9 cellular contexts compared by ENCODE assay signal in genomic region chr5:21810737-21811316, GRCh38.
DNase-seq lines count a peak whose midpoint lies in the region; ATAC-seq and TF ChIP-seq lines count a peak whose summit lies in the region.
"Had no signal": no experiment of that assay in that cellular context is flagged by ENCODE, and none has a peak within 500 bp of the region (broad histone marks: within the 10 kb centered on the region; RNA-seq: fewer than 3 reads in every experiment).

No MANE protein-coding gene starts in this region.

- DNase-seq in AG08395 (ENCODE audit: low spot score) (peak; percentile 2), PC-9 (no peak), foreskin fibroblast (no peak), activated gamma-delta T cell (lab: John Stamatoyannopoulos, UW) (no peak)
- no peak for DNase-seq in activated CD4-positive, alpha-beta T cell treated with anti-CD3 and anti-CD28 coated beads for 1 hour
- DNase-seq in activated T-cell treated with anti-CD3 and anti-CD28 coated beads, Interleukin-2, amount 50 U/mL, for 24 hours, result no peak
- DNase-seq in stimulated activated CD4-positive, alpha-beta T cell treated with anti-CD3 and anti-CD28 coated beads, Interleukin-12 subunit alpha, Interleukin-12 subunit beta, amount 100 ng/mL, for 4 hours, result no peak

- no TSS peak for BruUV-seq in PC-9 (replicated peaks; lab: Mats Ljungman, UMichigan)

- no peak overlapping the region for H3K4me2 ChIP-seq in PC-9

- CTCF ChIA-PET in PC-9 (lab: Charles Lee), result no interaction called here

- intact Hi-C loops in PC-9 (cut with micrococcal nuclease; ENCODE audit: unreplicated experiment), result loop anchor here (5.0 kb wide), 1 partner anchor 1326 kb away; no protein-coding TSS in a partner anchor

- no peaks in the 10 kb centered on the region for H4K20me1 ChIP-seq in PC-9 (ENCODE audit: insufficient read depth)

- H3F3A ChIP-seq in PC-9 (ENCODE audit: insufficient read depth, low read depth), result no peaks in the 10 kb centered on the region

- H3K27ac ChIP-seq in PC-9, result no peak overlapping the region
- H3K27ac ChIP-seq: skin epidermis had no signal

- H3K4me3 ChIP-seq in PC-9 (no peak overlapping the region), foreskin fibroblast (ENCODE audit: low read depth in 1 of 2, low read length in 2 of 2) (no peak overlapping the region)
- H3K4me3 ChIP-seq: skin epidermis had no signal

- H3K4me1 Mint-ChIP-seq in activated T-cell treated with anti-CD3 and anti-CD28 coated beads, Interleukin-2, amount 50 U/mL, for 24 hours (ENCODE audit: low read depth), result no peaks in the 10 kb centered on the region

- no peak overlapping the region for H2AFZ ChIP-seq in PC-9

- H3K36me3 ChIP-seq in PC-9 (ENCODE audit: low read depth), result no peaks in the 10 kb centered on the region

- peak; percentile 54 for ATAC-seq in GM19395 (IDR thresholded peaks at IDR 0.05; ENCODE audit: unreplicated experiment)

- TF ChIP-seq CTCF in PC-9 (conservative IDR thresholded peaks at IDR 0.05) (peak; percentile 74), foreskin fibroblast (IDR thresholded peaks at IDR 0.05; ENCODE audit: low read depth, low read length) (peak; percentile 24)

- no peaks in the 10 kb centered on the region for H3K9me3 ChIP-seq in PC-9 (ENCODE audit: insufficient read depth, low read depth)

- no peaks in the 10 kb centered on the region for H3K9me3 Mint-ChIP-seq in activated T-cell treated with anti-CD3 and anti-CD28 coated beads, Interleukin-2, amount 50 U/mL, for 24 hours

- H3K27ac Mint-ChIP-seq in activated T-cell treated with anti-CD3 and anti-CD28 coated beads, Interleukin-2, amount 50 U/mL, for 24 hours, result no peak overlapping the region

- peaks cover 6% of the 10 kb centered on the region for H3K4me1 ChIP-seq in PC-9 (replicated peaks; ENCODE audit: insufficient read depth)

- H3K27me3 Mint-ChIP-seq in activated T-cell treated with anti-CD3 and anti-CD28 coated beads, Interleukin-2, amount 50 U/mL, for 24 hours, result no peaks in the 10 kb centered on the region

- POLR2A ChIA-PET in PC-9 (lab: Charles Lee; ENCODE audit: unreplicated experiment), result no interaction called here

- no peaks in the 10 kb centered on the region for H3K36me3 Mint-ChIP-seq in activated T-cell treated with anti-CD3 and anti-CD28 coated beads, Interleukin-2, amount 50 U/mL, for 24 hours (ENCODE audit: low read depth)

- no peak overlapping the region for H3K4me3 Mint-ChIP-seq in activated T-cell treated with anti-CD3 and anti-CD28 coated beads, Interleukin-2, amount 50 U/mL, for 24 hours

- no peaks in the 10 kb centered on the region for H3K27me3 ChIP-seq in PC-9 (ENCODE audit: insufficient read depth, low read depth)

- no peaks in the 10 kb centered on the region for H3K9me2 ChIP-seq in PC-9 (ENCODE audit: insufficient read depth)

- H3K79me2 ChIP-seq in PC-9 (ENCODE audit: low read depth), result no peaks in the 10 kb centered on the region
